ENCODE assay signal across 16 cellular contexts in the genomic region with DNA sequence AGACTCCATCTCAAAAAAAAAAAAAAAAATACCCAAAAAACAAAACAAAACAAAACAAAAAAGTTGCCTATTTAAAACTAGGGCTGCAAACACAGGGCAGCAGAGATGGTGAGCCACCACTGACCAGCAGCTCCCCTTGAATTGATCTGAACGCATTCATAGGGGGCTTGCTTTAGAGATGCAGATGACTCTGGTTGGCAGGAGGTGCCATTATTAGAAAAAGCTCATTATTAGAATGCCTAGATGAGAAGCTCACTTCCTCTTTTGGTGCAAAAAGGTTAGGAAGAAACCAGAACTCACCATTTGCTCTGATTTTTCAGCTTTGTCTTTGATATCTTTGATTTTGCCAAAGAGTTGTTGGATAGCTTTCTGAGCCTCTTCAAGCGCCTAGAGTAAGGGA.
"Had no signal": no experiment of that assay in that cellular context is flagged by ENCODE, and none has a peak within 500 bp of the region (broad histone marks: within the 10 kb centered on the region; RNA-seq: fewer than 3 reads in every experiment).

No MANE protein-coding gene starts in this region.

- H3K4me3 ChIP-seq: lung, neural progenitor cell, pancreas, sigmoid colon, thoracic aorta, upper lobe of right lung had no signal

- ATAC-seq: activated CD4-positive, CD25-positive, alpha-beta regulatory T cell treated with anti-CD3 and anti-CD28 coated beads, Interleukin-2, amount 50 U/mL, for 24 hours; left colon; pancreas; upper lobe of right lung had no signal

- H3K9ac ChIP-seq: neural progenitor cell had no signal

- H3K27ac Mint-ChIP-seq: neural progenitor cell had no signal

- H3K27me3 ChIP-seq: neural progenitor cell, pancreas, sigmoid colon, upper lobe of right lung had no signal

- DNase-seq: activated naive CD4-positive, alpha-beta T cell treated with Interleukin-2 at 50 U/mL for 16 hours; activated T-cell treated with anti-CD3 and anti-CD28 coated beads for 4 hours; anterior cingulate cortex; effector memory CD4-positive, alpha-beta T cell; foreskin melanocyte; head of caudate nucleus; left colon; midbrain; pancreas; sigmoid colon; stimulated activated CD4-positive, alpha-beta T cell treated with anti-CD3 and anti-CD28 coated beads, Interleukin-1b, Interleukin-23, amount 100 ng/mL, for 48 hours; upper lobe of right lung had no signal

- H3K4me1 Mint-ChIP-seq: neural progenitor cell had no signal

- H3K9me3 ChIP-seq: pancreas, sigmoid colon, thoracic aorta, upper lobe of right lung had no signal

- H3K4me2 ChIP-seq: neural progenitor cell had no signal

- H3K36me3 ChIP-seq: neural progenitor cell had no signal

- FAIRE-seq: pancreas had no signal

- H3K27ac ChIP-seq: neural progenitor cell, pancreas, sigmoid colon, thoracic aorta, upper lobe of right lung had no signal

- H2AFZ ChIP-seq: neural progenitor cell had no signal

- H3K4me1 ChIP-seq: neural progenitor cell, pancreas, sigmoid colon, upper lobe of right lung had no signal

- H3K9me3 Mint-ChIP-seq: neural progenitor cell had no signal
